In the genomic region with DNA sequence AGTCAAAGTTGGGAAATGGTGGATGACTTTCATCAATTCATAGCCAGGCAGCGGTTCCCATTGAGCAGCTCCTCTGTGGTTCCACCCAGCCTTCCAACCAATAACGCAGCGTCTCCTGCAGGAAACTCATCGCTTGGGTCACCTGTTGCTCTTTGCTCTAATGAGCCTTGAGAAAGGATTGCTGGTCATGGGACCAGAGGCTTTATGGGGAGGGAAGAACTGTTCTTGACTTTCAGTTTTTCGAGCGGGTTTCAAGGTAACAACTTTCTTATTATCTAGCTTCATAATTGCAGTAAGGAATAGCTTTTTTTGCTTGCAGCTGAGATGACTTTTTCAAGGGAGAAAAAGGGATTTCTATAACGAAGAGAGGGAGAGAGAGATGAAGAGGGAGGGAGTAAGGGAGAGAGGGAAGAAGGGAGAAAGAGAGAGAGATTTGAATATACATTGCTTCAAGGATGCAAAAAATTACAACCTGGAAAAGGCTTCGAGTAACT, we compare ENCODE assay signal across 8 cellular contexts. TPM values are rescaled to one million over a fixed set of nuclear protein-coding genes. Genes with fewer than 3 reads are reported as not detected.
DNase-seq lines count a peak whose midpoint lies in the region; ATAC-seq and TF ChIP-seq lines count a peak whose summit lies in the region.

No MANE protein-coding gene starts in this region.

- H3K4me1 ChIP-seq in adrenal gland (replicated peaks in 1 of 2) (no peaks in the 10 kb centered on the region), suprapubic skin (peaks cover 4% of the 10 kb centered on the region)

- no peak for TF ChIP-seq CTCF in adrenal gland (IDR thresholded peaks at IDR 0.05)
- TF ChIP-seq CTCF in suprapubic skin (IDR thresholded peaks at IDR 0.05): no peak

- DNase-seq in adrenal gland (peak; percentile 40 to 82 (median 70)), left colon (peak; percentile 30 to 53), suprapubic skin (ENCODE audit: low spot score in 2 of 2) (peak in 1 of 2 donors; percentile 72)
- no peak for DNase-seq in stimulated activated CD8-positive, alpha-beta memory T cell treated with anti-CD3 and anti-CD28 coated beads, Interleukin-4, amount 100 ng/mL, for 48 hours

- peak overlapping the region in 4 of 5 donors; percentile 26 to 77 (median 58) for H3K27ac ChIP-seq in adrenal gland
- peak overlapping the region; percentile 55 for H3K27ac ChIP-seq in suprapubic skin

- H3K4me3 ChIP-seq in adrenal gland (peak overlapping the region in 2 of 4 donors; percentile 10 to 45), suprapubic skin (peak overlapping the region; percentile 33)

- no peaks in the 10 kb centered on the region for H3K9me3 ChIP-seq in adrenal gland (replicated peaks in 1 of 3)
- H3K9me3 ChIP-seq in suprapubic skin: no peaks in the 10 kb centered on the region

- WGBS in adrenal gland, 4 donors: 18 to 30% (median 26%) methylated on average over 8 of the region's 8 CpGs
- 41% methylated on average over 8 of the region's 8 CpGs for WGBS in suprapubic skin

- intact Hi-C loops in adrenal gland (cut with DNase I): no loop called here
- intact Hi-C loops in left colon (cut with DNase I, micrococcal nuclease): no loop called here

- TF ChIP-seq EP300 in suprapubic skin (IDR thresholded peaks at IDR 0.05): no peak

- TF ChIP-seq POLR2A in adrenal gland (IDR thresholded peaks at IDR 0.05): peak in 1 of 2 donors; percentile 28
- TF ChIP-seq POLR2A in suprapubic skin (IDR thresholded peaks at IDR 0.05): no peak

- ATAC-seq in GM18498 (IDR thresholded peaks at IDR 0.05; ENCODE audit: unreplicated experiment) (peak; percentile 50), HG03196 (IDR thresholded peaks at IDR 0.05; ENCODE audit: unreplicated experiment) (peak; percentile 29), left colon (peak; percentile 87), HG02938 (IDR thresholded peaks at IDR 0.05; ENCODE audit: unreplicated experiment) (no peak), GM19324 (IDR thresholded peaks at IDR 0.05; ENCODE audit: low FRiP score, unreplicated experiment) (no peak)

- H3K27me3 ChIP-seq in adrenal gland: no peaks in the 10 kb centered on the region
- H3K27me3 ChIP-seq in suprapubic skin: no peaks in the 10 kb centered on the region

- H3K36me3 ChIP-seq in adrenal gland (replicated peaks in 1 of 2): no peaks in the 10 kb centered on the region
- H3K36me3 ChIP-seq in suprapubic skin: no peaks in the 10 kb centered on the region

RNA-seq across cellular contexts. Expression of a gene that starts 0.4 kb away (rescaled TPM):
- total RNA-seq in adrenal gland (10 to 100 TPM; 13.7 to 26.4 (median 20.3) TPM), left colon (10 to 100 TPM in 1 of 2 donors, 1 to 10 TPM in 1; 5.8 to 14.4 TPM), suprapubic skin (10 to 100 TPM in 3 of 4 donors, 1 to 10 TPM in 1; 6.3 to 18.9 (median 12.5) TPM)
- polyA plus RNA-seq in adrenal gland: 10 to 100 TPM in 1 of 3 donors, 1 to 10 TPM in 2; 4.5 to 12.6 (median 8.0) TPM

Comparison
In these comparisons a context has a peak if more than half of its experiments do, and no peak if none do; other contexts are left out.
1. ATAC-seq: peak in GM18498 (single experiment), HG03196 (single experiment) and left colon (single experiment); none in HG02938 (single experiment) and GM19324 (single experiment).